7 cellular contexts compared by ENCODE assay signal in the genomic region with DNA sequence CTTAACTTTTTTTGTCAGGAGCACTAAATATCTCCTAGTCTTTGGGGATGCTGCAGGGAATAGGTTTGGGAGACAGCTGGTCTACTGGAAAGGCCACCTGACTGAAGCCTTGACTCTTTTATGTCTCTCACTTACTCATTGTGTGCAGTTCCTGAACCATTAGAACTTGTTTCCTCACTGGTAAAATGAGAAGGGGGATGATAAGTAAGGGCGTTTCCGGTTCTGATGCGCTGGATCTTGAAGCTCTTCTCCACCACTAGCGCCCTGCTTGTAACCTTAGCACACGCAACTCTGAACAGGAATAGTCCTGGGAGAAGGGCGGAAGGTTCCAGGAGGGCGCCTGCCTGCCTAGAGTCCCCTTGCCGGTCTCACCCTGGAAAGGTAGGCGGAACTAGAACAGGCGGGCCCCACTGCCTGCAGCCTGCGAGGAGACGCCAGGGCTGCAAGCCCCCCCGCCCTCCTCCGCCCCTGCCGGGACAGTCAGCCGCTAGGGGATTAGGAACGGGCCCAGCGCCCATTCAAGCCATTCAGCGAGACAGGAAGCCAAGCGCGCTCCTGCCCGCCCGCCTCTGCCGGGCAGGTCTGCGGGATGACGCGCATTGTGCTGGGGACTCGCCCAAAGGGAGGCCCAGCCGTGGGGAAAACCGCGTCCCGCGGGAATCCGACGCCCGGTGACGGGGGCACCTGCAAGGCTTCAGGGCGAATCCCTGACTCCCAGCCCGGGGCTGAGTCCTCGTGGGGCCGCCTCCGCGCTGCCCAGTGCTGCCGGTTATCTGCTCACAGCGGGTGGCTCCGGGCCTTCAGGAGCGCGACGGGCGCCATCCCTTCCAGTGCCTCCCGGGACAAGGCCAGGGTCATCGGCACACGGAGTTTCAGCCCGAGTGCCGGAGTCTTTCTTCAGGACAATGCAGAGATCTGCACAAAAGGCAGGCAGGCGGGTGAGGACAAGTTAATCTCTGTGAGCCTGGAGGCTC. TPM values are rescaled to one million over a fixed set of nuclear protein-coding genes. Genes with fewer than 3 reads are reported as not detected.
DNase-seq lines count a peak whose midpoint lies in the region; ATAC-seq and TF ChIP-seq lines count a peak whose summit lies in the region.

No MANE protein-coding gene starts in this region.

- H3K4me1 Mint-ChIP-seq in GM23338 = peaks cover 5% of the 10 kb centered on the region

- H3K9me2 ChIP-seq in GM23338 (ENCODE audit: insufficient read depth) = 0 out of 2 replicates have a peak, but pooled peaks cover 8% of the 10 kb centered on the region

- in situ Hi-C loops in astrocyte of the spinal cord (cut with HindIII; ENCODE audit: low sequenced_read_pairs) = no loop called here

- H3K4me3 ChIP-seq in GM23338 = peak overlapping the region; percentile 72
- H3K4me3 ChIP-seq in SJCRH30 = peak overlapping the region; percentile 53
- H3K4me3 ChIP-seq in astrocyte of the spinal cord (ENCODE audit: low read depth, low read length) = peak overlapping the region; percentile 24
- peak overlapping the region; percentile 58 for H3K4me3 ChIP-seq in iPS-15b (ENCODE audit: low read depth, low read length)
- peak overlapping the region in 6 of 7 experiments; percentile 8 to 32 (median 20) for H3K4me3 ChIP-seq in skin epidermis

- peak overlapping the region; percentile 75 for H3K4me2 ChIP-seq in GM23338

- no peaks in the 10 kb centered on the region for H4K20me1 ChIP-seq in GM23338 (replicated peaks; ENCODE audit: insufficient read depth)

- no peaks in the 10 kb centered on the region; the same call in 1 of the 2 replicates for H3F3A ChIP-seq in GM23338 (replicated peaks; ENCODE audit: low read depth)

- H3K4me1 ChIP-seq in GM23338 (ENCODE audit: insufficient read depth) (0 out of 2 replicates have a peak, but pooled peaks cover 6% of the 10 kb centered on the region), SJCRH30 (peaks cover 9% of the 10 kb centered on the region), iPS-15b (ENCODE audit: control insufficient read depth, insufficient read depth, low read length) (peaks cover 7% of the 10 kb centered on the region)

- no peak overlapping the region for H3K27ac Mint-ChIP-seq in GM23338

- peak; percentile 91 for ATAC-seq in GM23338
- ATAC-seq in GM18858 (IDR thresholded peaks at IDR 0.05; ENCODE audit: unreplicated experiment) = no peak

- peaks cover 15% of the 10 kb centered on the region; the same call in 2 of the 3 replicates for H3K9me3 Mint-ChIP-seq in GM23338

- TF ChIP-seq CTCF in GM23338 (conservative IDR thresholded peaks at IDR 0.05; ENCODE audit: low read depth in 2 of 2) = peak in 1 of 2 experiments; percentile 15; a peak in 1 of 4 replicates
- TF ChIP-seq CTCF in astrocyte of the spinal cord (IDR thresholded peaks at IDR 0.05; ENCODE audit: low read depth, low read length) = peak; percentile 15

- H3K27ac ChIP-seq in GM23338 (ENCODE audit: low read depth) = no peak overlapping the region
- H3K27ac ChIP-seq in SJCRH30 = no peak overlapping the region
- peak overlapping the region in 7 of 21 experiments; percentile 3 to 74 (median 51) for H3K27ac ChIP-seq in skin epidermis

- peaks cover 9% of the 10 kb centered on the region; the same call in 2 of the 3 replicates for H3K36me3 Mint-ChIP-seq in GM23338 (ENCODE audit: low read depth)

- H3K4me3 Mint-ChIP-seq in GM23338 = peak overlapping the region; percentile 71

- DNase-seq in GM23338 (ENCODE audit: low spot score) (peak; percentile 89), SJCRH30 (peak; percentile 83 to 85), astrocyte of the spinal cord (ENCODE audit: low read depth, low spot score) (peak; percentile 52)
- DNase-seq in effector CD4-positive, alpha-beta T cell = no peak

- H2AFZ ChIP-seq in GM23338 = peak overlapping the region; percentile 98

- H3K36me3 ChIP-seq in GM23338 (ENCODE audit: insufficient read depth) (no peaks in the 10 kb centered on the region), SJCRH30 (no peaks in the 10 kb centered on the region), iPS-15b (ENCODE audit: control insufficient read depth, insufficient read depth, low read length) (no peaks in the 10 kb centered on the region)

- no peak overlapping the region for H3K9ac ChIP-seq in iPS-15b (ENCODE audit: low read depth, low read length)

- H3K79me2 ChIP-seq in GM23338 (replicated peaks; ENCODE audit: insufficient read depth) = no peaks in the 10 kb centered on the region

- H3K27me3 Mint-ChIP-seq in GM23338 (ENCODE audit: insufficient read depth, low read depth, poor library complexity) = peaks cover 22% of the 10 kb centered on the region

- H3K27me3 ChIP-seq in GM23338 (ENCODE audit: insufficient read depth) (peaks cover 50% of the 10 kb centered on the region), SJCRH30 (no peaks in the 10 kb centered on the region), iPS-15b (ENCODE audit: control insufficient read depth, insufficient read depth, low read length) (peaks cover 67% of the 10 kb centered on the region)

- H3K9me3 ChIP-seq in SJCRH30 (replicated peaks) (no peaks in the 10 kb centered on the region), iPS-15b (ENCODE audit: control insufficient read depth, insufficient read depth, low read length) (no peaks in the 10 kb centered on the region)

TF ChIP-seq in GM23338, 12 proteins besides CTCF, POLR2A, EP300 and RAD21 (continues in another document):
- TF ChIP-seq POLR2AphosphoS5 (IDR thresholded peaks at IDR 0.05; ENCODE audit: low read depth) (peak; percentile 50), ZNF114 (CRISPR knock-in tag; IDR thresholded peaks at IDR 0.05) (no peak), CREB1 (CRISPR knock-in tag; IDR thresholded peaks at IDR 0.05; ENCODE audit: low read depth) (peak; percentile 57), JUNB (IDR thresholded peaks at IDR 0.05; ENCODE audit: unreplicated experiment) (no peak)
- TF ChIP-seq, protein P1, sequence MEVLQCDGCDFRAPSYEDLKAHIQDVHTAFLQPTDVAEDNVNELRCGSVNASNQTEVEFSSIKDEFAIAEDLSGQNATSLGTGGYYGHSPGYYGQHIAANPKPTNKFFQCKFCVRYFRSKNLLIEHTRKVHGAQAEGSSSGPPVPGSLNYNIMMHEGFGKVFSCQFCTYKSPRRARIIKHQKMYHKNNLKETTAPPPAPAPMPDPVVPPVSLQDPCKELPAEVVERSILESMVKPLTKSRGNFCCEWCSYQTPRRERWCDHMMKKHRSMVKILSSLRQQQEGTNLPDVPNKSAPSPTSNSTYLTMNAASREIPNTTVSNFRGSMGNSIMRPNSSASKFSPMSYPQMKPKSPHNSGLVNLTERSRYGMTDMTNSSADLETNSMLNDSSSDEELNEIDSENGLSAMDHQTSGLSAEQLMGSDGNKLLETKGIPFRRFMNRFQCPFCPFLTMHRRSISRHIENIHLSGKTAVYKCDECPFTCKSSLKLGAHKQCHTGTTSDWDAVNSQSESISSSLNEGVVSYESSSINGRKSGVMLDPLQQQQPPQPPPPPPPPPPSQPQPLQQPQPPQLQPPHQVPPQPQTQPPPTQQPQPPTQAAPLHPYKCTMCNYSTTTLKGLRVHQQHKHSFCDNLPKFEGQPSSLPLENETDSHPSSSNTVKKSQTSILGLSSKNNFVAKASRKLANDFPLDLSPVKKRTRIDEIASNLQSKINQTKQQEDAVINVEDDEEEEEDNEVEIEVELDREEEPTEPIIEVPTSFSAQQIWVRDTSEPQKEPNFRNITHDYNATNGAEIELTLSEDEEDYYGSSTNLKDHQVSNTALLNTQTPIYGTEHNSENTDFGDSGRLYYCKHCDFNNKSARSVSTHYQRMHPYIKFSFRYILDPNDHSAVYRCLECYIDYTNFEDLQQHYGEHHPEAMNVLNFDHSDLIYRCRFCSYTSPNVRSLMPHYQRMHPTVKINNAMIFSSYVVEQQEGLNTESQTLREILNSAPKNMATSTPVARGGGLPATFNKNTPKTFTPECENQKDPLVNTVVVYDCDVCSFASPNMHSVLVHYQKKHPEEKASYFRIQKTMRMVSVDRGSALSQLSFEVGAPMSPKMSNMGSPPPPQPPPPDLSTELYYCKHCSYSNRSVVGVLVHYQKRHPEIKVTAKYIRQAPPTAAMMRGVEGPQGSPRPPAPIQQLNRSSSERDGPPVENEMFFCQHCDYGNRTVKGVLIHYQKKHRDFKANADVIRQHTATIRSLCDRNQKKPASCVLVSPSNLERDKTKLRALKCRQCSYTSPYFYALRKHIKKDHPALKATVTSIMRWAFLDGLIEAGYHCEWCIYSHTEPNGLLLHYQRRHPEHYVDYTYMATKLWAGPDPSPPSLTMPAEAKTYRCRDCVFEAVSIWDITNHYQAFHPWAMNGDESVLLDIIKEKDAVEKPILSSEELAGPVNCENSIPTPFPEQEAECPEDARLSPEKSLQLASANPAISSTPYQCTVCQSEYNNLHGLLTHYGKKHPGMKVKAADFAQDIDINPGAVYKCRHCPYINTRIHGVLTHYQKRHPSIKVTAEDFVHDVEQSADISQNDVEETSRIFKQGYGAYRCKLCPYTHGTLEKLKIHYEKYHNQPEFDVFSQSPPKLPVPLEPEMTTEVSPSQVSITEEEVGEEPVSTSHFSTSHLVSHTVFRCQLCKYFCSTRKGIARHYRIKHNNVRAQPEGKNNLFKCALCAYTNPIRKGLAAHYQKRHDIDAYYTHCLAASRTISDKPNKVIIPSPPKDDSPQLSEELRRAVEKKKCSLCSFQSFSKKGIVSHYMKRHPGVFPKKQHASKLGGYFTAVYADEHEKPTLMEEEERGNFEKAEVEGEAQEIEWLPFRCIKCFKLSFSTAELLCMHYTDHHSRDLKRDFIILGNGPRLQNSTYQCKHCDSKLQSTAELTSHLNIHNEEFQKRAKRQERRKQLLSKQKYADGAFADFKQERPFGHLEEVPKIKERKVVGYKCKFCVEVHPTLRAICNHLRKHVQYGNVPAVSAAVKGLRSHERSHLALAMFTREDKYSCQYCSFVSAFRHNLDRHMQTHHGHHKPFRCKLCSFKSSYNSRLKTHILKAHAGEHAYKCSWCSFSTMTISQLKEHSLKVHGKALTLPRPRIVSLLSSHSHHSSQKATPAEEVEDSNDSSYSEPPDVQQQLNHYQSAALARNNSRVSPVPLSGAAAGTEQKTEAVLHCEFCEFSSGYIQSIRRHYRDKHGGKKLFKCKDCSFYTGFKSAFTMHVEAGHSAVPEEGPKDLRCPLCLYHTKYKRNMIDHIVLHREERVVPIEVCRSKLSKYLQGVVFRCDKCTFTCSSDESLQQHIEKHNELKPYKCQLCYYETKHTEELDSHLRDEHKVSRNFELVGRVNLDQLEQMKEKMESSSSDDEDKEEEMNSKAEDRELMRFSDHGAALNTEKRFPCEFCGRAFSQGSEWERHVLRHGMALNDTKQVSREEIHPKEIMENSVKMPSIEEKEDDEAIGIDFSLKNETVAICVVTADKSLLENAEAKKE (CRISPR knock-in tag; IDR thresholded peaks at IDR 0.05) = no peak

RNA-seq across cellular contexts. Expression of a gene that starts 44.0 kb away (rescaled TPM):
- total RNA-seq in GM23338 (2014; rRNA removed; shearing (Covaris generic)) = 1.9 TPM in 1 of 2 replicates, not detected in the other
- 5.8 and 9.1 TPM in 2 replicates for polyA plus RNA-seq in GM23338 (2016; fragmentation: Nextera tagmentation; extraction: Ambion mirVana)
- total RNA-seq in SJCRH30 (2014; rRNA removed; shearing (Covaris generic)) = 12.8 and 13.1 TPM in 2 replicates

Comparison
In these comparisons a context has a peak if more than half of its experiments do, and no peak if none do; other contexts are left out.
1. H3K4me3 ChIP-seq: peak in every context shown above with its lines; median percentile 72 in GM23338; 58 in iPS-15b; 53 in SJCRH30; 24 in astrocyte of the spinal cord; 20 in skin epidermis.